14 cellular contexts compared by ENCODE assay signal in the genomic region with DNA sequence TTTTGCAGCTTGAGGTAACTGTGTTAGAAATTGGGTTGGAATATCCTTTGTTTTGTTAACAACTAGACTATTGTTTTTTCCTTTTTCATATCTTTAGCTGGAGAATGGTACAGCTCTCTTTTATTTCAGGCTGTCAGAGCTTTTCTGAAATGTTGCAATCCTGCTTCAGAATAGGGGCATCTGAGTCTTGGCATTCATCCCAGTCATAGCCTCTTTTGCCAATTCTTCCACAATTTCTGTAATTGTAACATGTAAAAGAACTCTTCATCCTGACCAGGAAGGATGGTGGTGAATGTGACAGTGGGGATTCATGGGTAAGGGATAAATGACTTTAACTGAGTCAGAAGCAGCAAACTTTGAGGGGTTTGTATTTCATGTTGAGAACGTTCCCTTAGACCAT.
A peak's percentile ranks its signal among the peaks of the same experiment; 100 is the strongest.
DNase-seq lines count a peak whose midpoint lies in the region; ATAC-seq and TF ChIP-seq lines count a peak whose summit lies in the region.
"Had no signal": no experiment of that assay in that cellular context is flagged by ENCODE, and none has a peak within 500 bp of the region (broad histone marks: within the 10 kb centered on the region; RNA-seq: fewer than 3 reads in every experiment).

No MANE protein-coding gene starts in this region.

- no peaks in the 10 kb centered on the region for H3K4me1 Mint-ChIP-seq in activated T-helper 17 cell treated with anti-CD3 and anti-CD28 coated beads, Interleukin-2, amount 50 U/mL, for 72 hours
- H3K4me1 Mint-ChIP-seq: naive thymus-derived CD4-positive, alpha-beta T cell had no signal

- H3K27me3 Mint-ChIP-seq in activated T-helper 17 cell treated with anti-CD3 and anti-CD28 coated beads, Interleukin-2, amount 50 U/mL, for 72 hours = peaks cover 5% of the 10 kb centered on the region

- no peaks in the 10 kb centered on the region for H3K36me3 ChIP-seq in sigmoid colon
- H3K36me3 ChIP-seq: SJCRH30, tibial nerve had no signal

- ATAC-seq in activated T-helper 17 cell treated with anti-CD3 and anti-CD28 coated beads, Interleukin-2, amount 50 U/mL, for 72 hours (replicated peaks) = no peak
- ATAC-seq in HG03159 (IDR thresholded peaks at IDR 0.05; ENCODE audit: unreplicated experiment) = no peak
- ATAC-seq: naive thymus-derived CD4-positive, alpha-beta T cell had no signal

- H3K4me1 ChIP-seq in sigmoid colon = peaks cover 0 to 27% (median 19%) of the 10 kb centered on the region in 4 donors

- no peak for TF ChIP-seq POLR2A in sigmoid colon (IDR thresholded peaks at IDR 0.05)

- H3K9me3 ChIP-seq in sigmoid colon = no peaks in the 10 kb centered on the region
- H3K9me3 ChIP-seq: SJCRH30, tibial nerve had no signal

- intact Hi-C loops in sigmoid colon (cut with DNase I) = no loop called here

- DNase-seq in EL (peak; percentile 13), fibroblast of mammary gland (ENCODE audit: low read depth) (peak; percentile 51), pons (ENCODE audit: low spot score) (peak; percentile 70), sigmoid colon (no peak), RPMI8226 (no peak)
- DNase-seq: activated CD4-positive, alpha-beta T cell treated with anti-CD3 and anti-CD28 coated beads for 48 hours; activated naive CD8-positive, alpha-beta T cell treated with anti-CD3 and anti-CD28 coated beads for 36 hours; Calu3; naive thymus-derived CD4-positive, alpha-beta T cell; SJCRH30 had no signal

- WGBS in sigmoid colon, 2 donors = 89 to 98% methylated on average over 1 of the region's 1 CpG

- no peak for TF ChIP-seq EP300 in sigmoid colon (IDR thresholded peaks at IDR 0.05)

- H3K27ac ChIP-seq in VCaP (peak overlapping the region; percentile 97; the same call in 1 of the 2 replicates), sigmoid colon (no peak overlapping the region)
- H3K27ac ChIP-seq: SJCRH30 had no signal

- H3K27ac Mint-ChIP-seq in activated T-helper 17 cell treated with anti-CD3 and anti-CD28 coated beads, Interleukin-2, amount 50 U/mL, for 72 hours = no peak overlapping the region
- H3K27ac Mint-ChIP-seq: activated naive CD8-positive, alpha-beta T cell treated with anti-CD3 and anti-CD28 coated beads for 36 hours; naive thymus-derived CD4-positive, alpha-beta T cell had no signal

- no peaks in the 10 kb centered on the region for H3K36me3 Mint-ChIP-seq in activated T-helper 17 cell treated with anti-CD3 and anti-CD28 coated beads, Interleukin-2, amount 50 U/mL, for 72 hours (ENCODE audit: low read depth)
- H3K36me3 Mint-ChIP-seq: activated naive CD8-positive, alpha-beta T cell treated with anti-CD3 and anti-CD28 coated beads for 36 hours had no signal

- H3K9me3 Mint-ChIP-seq in activated T-helper 17 cell treated with anti-CD3 and anti-CD28 coated beads, Interleukin-2, amount 50 U/mL, for 72 hours = no peaks in the 10 kb centered on the region
- H3K9me3 Mint-ChIP-seq: activated naive CD8-positive, alpha-beta T cell treated with anti-CD3 and anti-CD28 coated beads for 36 hours; naive thymus-derived CD4-positive, alpha-beta T cell had no signal

- TF ChIP-seq CTCF in VCaP (conservative IDR thresholded peaks at IDR 0.05) (no peak), fibroblast of mammary gland (conservative IDR thresholded peaks at IDR 0.05; ENCODE audit: control insufficient read depth, insufficient read depth, low read depth, low read length) (no peak), sigmoid colon (IDR thresholded peaks at IDR 0.05) (no peak)

- H3K27me3 ChIP-seq in sigmoid colon = no peaks in the 10 kb centered on the region
- H3K27me3 ChIP-seq: SJCRH30, tibial nerve had no signal

- no peak overlapping the region for H3K4me3 Mint-ChIP-seq in activated T-helper 17 cell treated with anti-CD3 and anti-CD28 coated beads, Interleukin-2, amount 50 U/mL, for 72 hours
- H3K4me3 Mint-ChIP-seq: activated naive CD8-positive, alpha-beta T cell treated with anti-CD3 and anti-CD28 coated beads for 36 hours; naive thymus-derived CD4-positive, alpha-beta T cell had no signal

- H3K4me3 ChIP-seq in fibroblast of mammary gland (ENCODE audit: control insufficient read depth, low read depth, low read length) (no peak overlapping the region), sigmoid colon (no peak overlapping the region)
- H3K4me3 ChIP-seq: SJCRH30, tibial nerve had no signal

Comparison
In these comparisons a context has a peak if more than half of its experiments do, and no peak if none do; other contexts are left out.
1. DNase-seq: peak in EL (single experiment), fibroblast of mammary gland (single experiment) and pons (single experiment); none in sigmoid colon (single experiment) and RPMI8226 (single experiment).